ENCODE assay signal across 1 cellular context in genomic region chr17:15652960-15653359, GRCh38.
TF ChIP-seq lines count a peak whose summit lies in the region.

No MANE protein-coding gene starts in this region.

TF ChIP-seq in WTC11, 78 proteins besides CTCF, POLR2A, EP300 and RAD21 (continued from another document):
- TF ChIP-seq ARID4B (CRISPR knock-in tag; IDR thresholded peaks at IDR 0.05; ENCODE audit: borderline replicate concordance), result no peak
- no peak for TF ChIP-seq FOXP1 (CRISPR knock-in tag; IDR thresholded peaks at IDR 0.05; ENCODE audit: borderline replicate concordance)
- TF ChIP-seq ZNF263 (CRISPR knock-in tag; IDR thresholded peaks at IDR 0.05; ENCODE audit: low read depth), result no peak
- no peak for TF ChIP-seq SMAD4 (CRISPR knock-in tag; IDR thresholded peaks at IDR 0.05)
